24 cellular contexts compared by ENCODE assay signal in the genomic region with DNA sequence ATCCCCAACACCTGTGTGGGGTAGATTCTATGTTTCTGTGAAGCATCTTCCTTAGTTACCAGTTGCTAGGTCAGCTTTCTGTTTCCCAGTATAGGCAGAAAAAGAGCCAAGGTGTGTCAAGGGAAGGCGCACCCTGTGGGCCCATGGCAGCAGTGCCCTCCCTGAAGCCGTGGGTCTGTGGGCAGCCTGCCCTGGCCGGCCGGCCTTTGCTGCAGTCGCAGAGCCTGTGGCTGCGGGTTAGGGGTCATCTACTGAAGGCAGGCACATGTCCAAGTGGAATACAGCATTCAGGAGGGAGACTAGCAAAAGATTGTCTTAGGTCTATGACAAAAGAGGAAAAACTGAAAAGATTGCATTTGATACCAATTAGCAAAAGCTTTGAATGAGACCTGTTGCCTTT.
DNase-seq lines count a peak whose midpoint lies in the region; ATAC-seq, FAIRE-seq and TF ChIP-seq lines count a peak whose summit lies in the region.
"Had no signal": no experiment of that assay in that cellular context is flagged by ENCODE, and none has a peak within 500 bp of the region (broad histone marks: within the 10 kb centered on the region; RNA-seq: fewer than 3 reads in every experiment).

No MANE protein-coding gene starts in this region.

- TF ChIP-seq RAD21 in A549 (conservative IDR thresholded peaks at IDR 0.05 in 1 of 2, IDR thresholded peaks at IDR 0.05 in 1 of 2): no peak

- H3K4me2 ChIP-seq in A549: no peak overlapping the region
- H3K4me2 ChIP-seq: BLaER1 treated with 17β-estradiol and CSF1 and Interleukin-3, amounts not matched to agents 10 nM and 100 nM had no signal

- H3K4me1 ChIP-seq in A549: peaks cover 38% of the 10 kb centered on the region
- H3K4me1 ChIP-seq in effector memory CD4-positive, alpha-beta T cell (ENCODE audit: control insufficient read depth, insufficient read depth, low read length, poor library complexity, severe bottlenecking): peaks cover 13% of the 10 kb centered on the region
- H3K4me1 ChIP-seq: BE2C had no signal

- H3K27me3 ChIP-seq in H7 (ENCODE audit: control insufficient read depth, insufficient read depth, low read length): no peaks in the 10 kb centered on the region
- H3K27me3 ChIP-seq in effector memory CD4-positive, alpha-beta T cell (replicated peaks; ENCODE audit: control insufficient read depth, insufficient read depth, low read length, poor library complexity, severe bottlenecking): no peaks in the 10 kb centered on the region
- H3K27me3 ChIP-seq: BE2C; BLaER1 treated with 17β-estradiol and CSF1 and Interleukin-3, amounts not matched to agents 10 nM and 100 nM had no signal

- POLR2A ChIA-PET in A549 (lab: Yijun Ruan, JAX): no interaction called here

- TF ChIP-seq CTCF in A549 (IDR thresholded peaks at IDR 0.05) (no peak), GM13976 (IDR thresholded peaks at IDR 0.05; ENCODE audit: borderline replicate concordance, control extremely low read depth, extremely low read depth, insufficient read depth, missing control alignments) (no peak)

- WGBS in A549 (ENCODE audit: missing lambda C conversion rate): 100% methylated on average over 4 of the region's 6 CpGs

- no peak overlapping the region for H3K4me3 ChIP-seq in A549
- H3K4me3 ChIP-seq in H7 (ENCODE audit: insufficient read depth, low read depth, low read length): no peak overlapping the region
- no peak overlapping the region for H3K4me3 ChIP-seq in effector memory CD4-positive, alpha-beta T cell (ENCODE audit: insufficient read depth, low read depth, low read length, poor library complexity, severe bottlenecking)
- H3K4me3 ChIP-seq: BLaER1 treated with 17β-estradiol and CSF1 and Interleukin-3, amounts not matched to agents 10 nM and 100 nM had no signal

- no peak for FAIRE-seq in A549 (lab: Jason Lieb, UNC)
- FAIRE-seq: A204.1, D721Med, GM12891, H1 had no signal

- TF ChIP-seq EP300 in A549 (IDR thresholded peaks at IDR 0.05): no peak

- ATAC-seq in A549: no peak
- peak; percentile 37 for ATAC-seq in left lobe of liver
- ATAC-seq: HCT116 had no signal

- CTCF ChIA-PET in A549 (lab: Yijun Ruan, JAX): no interaction called here

- no peak for TF ChIP-seq POLR2A in A549 (IDR thresholded peaks at IDR 0.05; ENCODE audit: low read length)

- peak; percentile 43 for DNase-seq in DMS53 (lab: John Stamatoyannopoulos, UW)
- DNase-seq in DMS53 treated with DMSO at 0.1 percent for 48 hours (lab: John Stamatoyannopoulos, UW; ENCODE audit: unreplicated experiment): no peak
- DNase-seq in A549 (ENCODE audit: low read depth in 1 of 2, low spot score in 1 of 2): no peak
- peak; percentile 18 for DNase-seq in H7
- DNase-seq in left lobe of liver (ENCODE audit: low spot score): no peak
- no peak for DNase-seq in GM13976 (ENCODE audit: low spot score)
- no peak for DNase-seq in effector memory CD4-positive, alpha-beta T cell
- DNase-seq in RKO (ENCODE audit: low spot score): no peak
- DNase-seq: ACHN; AML-193; BE2C; CD4-positive, alpha-beta T cell; CD8-positive, alpha-beta memory T cell; DMS 273 treated with DMSO at 0.1 percent for 48 hours; DMS79; GF-D8; H9 had no signal

- H3K27ac ChIP-seq in A549: peak overlapping the region; percentile 69 to 92; a peak in 5 of 6 replicates
- H3K27ac ChIP-seq in effector memory CD4-positive, alpha-beta T cell (ENCODE audit: insufficient read depth, low read length, poor library complexity, severe bottlenecking): no peak overlapping the region
- H3K27ac ChIP-seq: 22Rv1; BLaER1 treated with 17β-estradiol and CSF1 and Interleukin-3, amounts not matched to agents 10 nM and 100 nM had no signal

- H3K9me3 ChIP-seq in A549: no peaks in the 10 kb centered on the region
- H3K9me3 ChIP-seq in effector memory CD4-positive, alpha-beta T cell (ENCODE audit: control insufficient read depth, low read length): no peaks in the 10 kb centered on the region
- H3K9me3 ChIP-seq: BE2C had no signal

- in situ Hi-C loops in GM13976 (cut with MboI; ENCODE audit: low sequenced_read_pairs, unreplicated experiment): no loop called here

- no peaks in the 10 kb centered on the region for H3K36me3 ChIP-seq in H7 (replicated peaks; ENCODE audit: control insufficient read depth, insufficient read depth, low read length)
- no peaks in the 10 kb centered on the region for H3K36me3 ChIP-seq in effector memory CD4-positive, alpha-beta T cell (ENCODE audit: control insufficient read depth, insufficient read depth, low read length)
- H3K36me3 ChIP-seq: BE2C; BLaER1 treated with 17β-estradiol and CSF1 and Interleukin-3, amounts not matched to agents 10 nM and 100 nM had no signal

TF ChIP-seq in A549, 52 proteins besides CTCF, POLR2A, EP300 and RAD21:
- TF ChIP-seq CHD4 (IDR thresholded peaks at IDR 0.05; ENCODE audit: borderline replicate concordance) (no peak), ATOH8 (CRISPR knock-in tag; IDR thresholded peaks at IDR 0.05; ENCODE audit: low read depth) (no peak), FOXS1 (CRISPR knock-in tag; IDR thresholded peaks at IDR 0.05) (no peak), HOXA7 (CRISPR knock-in tag; IDR thresholded peaks at IDR 0.05) (no peak), HES2 (IDR thresholded peaks at IDR 0.05) (no peak), KDM1A (IDR thresholded peaks at IDR 0.05; ENCODE audit: low read depth) (no peak), NPAS2 (CRISPR knock-in tag; IDR thresholded peaks at IDR 0.05; ENCODE audit: borderline replicate concordance) (no peak), RFX5 (IDR thresholded peaks at IDR 0.05) (no peak), MAZ (IDR thresholded peaks at IDR 0.05; ENCODE audit: borderline replicate concordance, low read depth, low read length) (no peak), BHLHE40 (IDR thresholded peaks at IDR 0.05; ENCODE audit: low read depth, low read length) (no peak), SMC3 (IDR thresholded peaks at IDR 0.05) (no peak), JUNB (IDR thresholded peaks at IDR 0.05) (no peak)
- TF ChIP-seq, protein P1, sequence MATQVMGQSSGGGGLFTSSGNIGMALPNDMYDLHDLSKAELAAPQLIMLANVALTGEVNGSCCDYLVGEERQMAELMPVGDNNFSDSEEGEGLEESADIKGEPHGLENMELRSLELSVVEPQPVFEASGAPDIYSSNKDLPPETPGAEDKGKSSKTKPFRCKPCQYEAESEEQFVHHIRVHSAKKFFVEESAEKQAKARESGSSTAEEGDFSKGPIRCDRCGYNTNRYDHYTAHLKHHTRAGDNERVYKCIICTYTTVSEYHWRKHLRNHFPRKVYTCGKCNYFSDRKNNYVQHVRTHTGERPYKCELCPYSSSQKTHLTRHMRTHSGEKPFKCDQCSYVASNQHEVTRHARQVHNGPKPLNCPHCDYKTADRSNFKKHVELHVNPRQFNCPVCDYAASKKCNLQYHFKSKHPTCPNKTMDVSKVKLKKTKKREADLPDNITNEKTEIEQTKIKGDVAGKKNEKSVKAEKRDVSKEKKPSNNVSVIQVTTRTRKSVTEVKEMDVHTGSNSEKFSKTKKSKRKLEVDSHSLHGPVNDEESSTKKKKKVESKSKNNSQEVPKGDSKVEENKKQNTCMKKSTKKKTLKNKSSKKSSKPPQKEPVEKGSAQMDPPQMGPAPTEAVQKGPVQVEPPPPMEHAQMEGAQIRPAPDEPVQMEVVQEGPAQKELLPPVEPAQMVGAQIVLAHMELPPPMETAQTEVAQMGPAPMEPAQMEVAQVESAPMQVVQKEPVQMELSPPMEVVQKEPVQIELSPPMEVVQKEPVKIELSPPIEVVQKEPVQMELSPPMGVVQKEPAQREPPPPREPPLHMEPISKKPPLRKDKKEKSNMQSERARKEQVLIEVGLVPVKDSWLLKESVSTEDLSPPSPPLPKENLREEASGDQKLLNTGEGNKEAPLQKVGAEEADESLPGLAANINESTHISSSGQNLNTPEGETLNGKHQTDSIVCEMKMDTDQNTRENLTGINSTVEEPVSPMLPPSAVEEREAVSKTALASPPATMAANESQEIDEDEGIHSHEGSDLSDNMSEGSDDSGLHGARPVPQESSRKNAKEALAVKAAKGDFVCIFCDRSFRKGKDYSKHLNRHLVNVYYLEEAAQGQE (IDR thresholded peaks at IDR 0.05): no peak

Comparison
In these comparisons a context has a peak if more than half of its experiments do, and no peak if none do; other contexts are left out.
1. DNase-seq: peak in DMS53 (single experiment) and H7 (single experiment); none in DMS53 treated with DMSO at 0.1 percent for 48 hours (single experiment), A549 (0 of 2), left lobe of liver (single experiment), GM13976 (single experiment), effector memory CD4-positive, alpha-beta T cell (0 of 3) and RKO (single experiment).